Comparison of ENCODE assay signal across 18 cellular contexts in the genomic region with DNA sequence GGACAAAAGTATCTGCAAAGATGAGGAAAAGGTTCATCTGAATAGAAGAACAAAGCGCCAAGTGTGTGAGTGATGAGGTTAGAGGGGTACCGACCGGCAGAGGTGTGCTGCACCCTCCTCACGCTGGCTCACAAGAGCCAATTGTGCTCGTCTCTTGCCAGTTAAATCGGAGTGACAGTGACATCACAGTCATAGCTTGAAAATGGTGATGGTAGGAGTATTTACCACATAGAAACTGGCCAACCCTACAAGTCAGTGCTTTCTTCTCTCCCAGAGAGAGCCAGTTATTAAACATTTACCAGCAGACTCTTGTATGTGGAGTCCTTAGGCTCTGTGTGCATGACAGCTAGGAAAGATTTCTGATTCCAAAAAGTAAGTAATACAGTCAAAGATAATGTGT. TPM values are rescaled to one million over a fixed set of nuclear protein-coding genes. Genes with fewer than 3 reads are reported as not detected.
DNase-seq lines count a peak whose midpoint lies in the region; ATAC-seq, FAIRE-seq and TF ChIP-seq lines count a peak whose summit lies in the region.
"Had no signal": no experiment of that assay in that cellular context is flagged by ENCODE, and none has a peak within 500 bp of the region (broad histone marks: within the 10 kb centered on the region; RNA-seq: fewer than 3 reads in every experiment).

No MANE protein-coding gene starts in this region.

- in situ Hi-C loops in GM12878 (cut with MboI), result no loop called here

- RAD21 ChIA-PET in GM12878 (lab: Charles Lee; ENCODE audit: unreplicated experiment), result interaction anchor here (1.0 to 1.8 kb wide), 3 partner anchors 10 to 29 kb away, joined by 4 to 7 read pairs (median 5); no protein-coding TSS in a partner anchor

- TF ChIP-seq CTCF in GM12878 (IDR thresholded peaks at IDR 0.05 in 2 of 3, conservative IDR thresholded peaks at IDR 0.05 in 1 of 3; ENCODE audit: control insufficient read depth in 2 of 3, extremely low read depth in 1 of 3, insufficient read depth in 1 of 3, low read depth in 3 of 3, low read length in 3 of 3) (no peak), esophagus muscularis mucosa (IDR thresholded peaks at IDR 0.05) (no peak)

- CTCF ChIA-PET in GM12878 (lab: Yijun Ruan, JAX), result interaction anchor here (1.0 to 1.5 kb wide), 2 partner anchors 18 to 120 kb away, joined by 3 to 5 read pairs; no protein-coding TSS in a partner anchor

- no peak overlapping the region for H3K27ac ChIP-seq in GM12878 (ENCODE audit: control insufficient read depth, insufficient read depth)
- no peak overlapping the region for H3K27ac ChIP-seq in esophagus muscularis mucosa (replicated peaks in 1 of 4)
- H3K27ac ChIP-seq: BLaER1 treated with 17β-estradiol and CSF1 and Interleukin-3, amounts not matched to agents 10 nM and 100 nM; KMS-11; spleen had no signal

- no peak for TF ChIP-seq RAD21 in GM12878 (IDR thresholded peaks at IDR 0.05; ENCODE audit: insufficient read depth, low read depth, low read length)

- H3K4me1 ChIP-seq in GM12878 (ENCODE audit: control insufficient read depth, insufficient read depth, low read length) (no peaks in the 10 kb centered on the region), esophagus muscularis mucosa (no peaks in the 10 kb centered on the region)
- H3K4me1 ChIP-seq: BLaER1 treated with 17β-estradiol and CSF1 and Interleukin-3, amounts not matched to agents 10 nM and 100 nM; HAP-1 had no signal

- TF ChIP-seq EP300 in GM12878 (IDR thresholded peaks at IDR 0.05; ENCODE audit: borderline replicate concordance in 1 of 2, control insufficient read depth in 1 of 2, low read depth in 2 of 2, low read length in 2 of 2), result no peak
- TF ChIP-seq EP300 in esophagus muscularis mucosa (IDR thresholded peaks at IDR 0.05), result no peak

- H3K4me3 ChIP-seq in GM12878 (no peak overlapping the region), esophagus muscularis mucosa (no peak overlapping the region), H7 (ENCODE audit: insufficient read depth, low read depth, low read length) (no peak overlapping the region)
- H3K4me3 ChIP-seq: BLaER1 treated with 17β-estradiol and CSF1 and Interleukin-3, amounts not matched to agents 10 nM and 100 nM; HAP-1; spleen had no signal

- H2AFZ ChIP-seq in GM12878 (ENCODE audit: control insufficient read depth, low read depth, low read length), result no peak overlapping the region

- H3K9me3 ChIP-seq in GM12878 (replicated peaks; ENCODE audit: control insufficient read depth, insufficient read depth, low read length) (no peaks in the 10 kb centered on the region), esophagus muscularis mucosa (no peaks in the 10 kb centered on the region)
- H3K9me3 ChIP-seq: HAP-1, spleen had no signal

- BruUV-seq in GM12878 (replicated peaks; lab: Mats Ljungman, UMichigan), result no TSS peak

- SMC1A ChIA-PET in GM12878 (lab: Charles Lee; ENCODE audit: uncharacterized antibody, unreplicated experiment), result interaction anchor here (0.8 to 1.5 kb wide), 4 partner anchors 10 to 109 kb away, joined by 3 to 4 read pairs (median 3); no protein-coding TSS in a partner anchor

- intact Hi-C loops in GM12878 (cut with micrococcal nuclease; ENCODE audit: unreplicated experiment), result loop anchor here (10.0 kb wide), 1 partner anchor 217 kb away; the partner anchor contains the start of gene ING2
- intact Hi-C loops in esophagus muscularis mucosa (cut with DNase I), result no loop called here

- FAIRE-seq in GM12878 (lab: Jason Lieb, UNC), result no peak

- no peak overlapping the region for H3K9ac ChIP-seq in GM12878 (ENCODE audit: control insufficient read depth, insufficient read depth, low read length)
- H3K9ac ChIP-seq: BLaER1 treated with 17β-estradiol and CSF1 and Interleukin-3, amounts not matched to agents 10 nM and 100 nM; KMS-11 had no signal

- no peak for DNase-seq in GM12878 (ENCODE audit: low read depth, low spot score)
- no peak for DNase-seq in NCI-H82 treated with DMSO at 0.1 percent for 48 hours (lab: John Stamatoyannopoulos, UW; ENCODE audit: unreplicated experiment)
- DNase-seq in esophagus muscularis mucosa (ENCODE audit: extremely low spot score), result no peak
- DNase-seq in anterior cingulate cortex (lab: John Stamatoyannopoulos, UW), result no peak
- DNase-seq in H7, result no peak
- DNase-seq: activated naive CD4-positive, alpha-beta T cell treated with anti-CD3 and anti-CD28 coated beads, Interleukin-2, amount 50 U/mL, for 16 hours; NCI-H2081; spleen; T-helper 2 cell had no signal

- no peaks in the 10 kb centered on the region for H4K20me1 ChIP-seq in GM12878 (ENCODE audit: control insufficient read depth, insufficient read depth)
- H4K20me1 ChIP-seq: BLaER1 treated with 17β-estradiol and CSF1 and Interleukin-3, amounts not matched to agents 10 nM and 100 nM had no signal

- H3K36me3 ChIP-seq in GM12878 (ENCODE audit: control insufficient read depth in 2 of 2, insufficient read depth in 2 of 2, low read length in 1 of 2) (no peaks in the 10 kb centered on the region), esophagus muscularis mucosa (peaks cover 41 to 88% (median 77%) of the 10 kb centered on the region in 4 donors), H7 (replicated peaks; ENCODE audit: control insufficient read depth, insufficient read depth, low read length) (peaks cover 39% of the 10 kb centered on the region)

- TF ChIP-seq POLR2A in GM18526 (IDR thresholded peaks at IDR 0.05; ENCODE audit: extremely low read depth, insufficient read length), result peak; percentile 43
- no peak for TF ChIP-seq POLR2A in GM12878 (IDR thresholded peaks at IDR 0.05; ENCODE audit: low read depth, low read length)
- no peak for TF ChIP-seq POLR2A in esophagus muscularis mucosa (IDR thresholded peaks at IDR 0.05; ENCODE audit: low read depth)

- H3K27me3 ChIP-seq in GM12878 (replicated peaks in 1 of 2; ENCODE audit: control insufficient read depth in 2 of 2, insufficient read depth in 2 of 2, low read length in 1 of 2) (no peaks in the 10 kb centered on the region), esophagus muscularis mucosa (no peaks in the 10 kb centered on the region), H7 (ENCODE audit: control insufficient read depth, insufficient read depth, low read length) (no peaks in the 10 kb centered on the region; the same call in 1 of the 2 replicates)
- H3K27me3 ChIP-seq: BLaER1 treated with 17β-estradiol and CSF1 and Interleukin-3, amounts not matched to agents 10 nM and 100 nM; spleen had no signal

- H3K4me2 ChIP-seq in GM12878 (ENCODE audit: control insufficient read depth, insufficient read depth), result no peak overlapping the region
- H3K4me2 ChIP-seq: BLaER1 treated with 17β-estradiol and CSF1 and Interleukin-3, amounts not matched to agents 10 nM and 100 nM; KMS-11 had no signal

- WGBS in GM12878 (ENCODE audit: insufficient coverage, insufficient replicate concordance, low lambda C conversion rate, missing lambda C conversion rate), result 54% methylated on average over 6 of the region's 6 CpGs
- 96% methylated on average over 6 of the region's 6 CpGs for WGBS in esophagus muscularis mucosa

- ATAC-seq in GM21390 (IDR thresholded peaks at IDR 0.05; ENCODE audit: unreplicated experiment) (peak; percentile 72), HG03060 (IDR thresholded peaks at IDR 0.05; ENCODE audit: low read depth, unreplicated experiment) (peak; percentile 59), GM12878 (peak; percentile 81)

- no peaks in the 10 kb centered on the region for H3K79me2 ChIP-seq in GM12878 (ENCODE audit: control insufficient read depth, insufficient read depth, low read length)

- POLR2A ChIA-PET in GM12878 (lab: Charles Lee), result interaction anchor here (1.0 kb wide), 1 partner anchor 10 kb away, joined by 3 read pairs; no protein-coding TSS in a partner anchor

RNA-seq across cellular contexts. Expression of gene CLDN22, which starts 32.4 kb away (rescaled TPM):
- not detected in 2 replicates for total RNA-seq in GM12878 (2013; cell fraction: nucleolus; rRNA removed)
- total RNA-seq in GM12878 (2014; rRNA removed), result not detected in 2 replicates
- not detected in 2 replicates for total RNA-seq in GM12878 (2014; rRNA removed; fragmentation: Illumina TruSeq; extraction: Trizol)
- not detected in 2 replicates for total RNA-seq in GM12878 (2021)
- not detected for polyA plus RNA-seq in GM12878 (2011; ENCODE audit: low read depth)
- not detected in 2 replicates for polyA plus RNA-seq in GM12878 (2011; rRNA removed)
- polyA plus RNA-seq in GM12878 (2011; cell fraction: cytosol; rRNA removed), result not detected in 2 replicates
- not detected in 2 replicates for polyA plus RNA-seq in GM12878 (2011; cell fraction: nucleus; rRNA removed)
- not detected in 2 replicates for polyA plus RNA-seq in GM12878 (2012)
- not detected in 2 replicates for polyA plus RNA-seq in GM12878 (2014; fragmentation: Illumina TruSeq; extraction: Trizol)
- polyA plus RNA-seq in GM12878 (2014; fragmentation: Nextera tagmentation; extraction: Ambion mirVana), result not detected
- polyA plus RNA-seq in GM12878 (2014; rRNA removed), result not detected in 2 replicates
- not detected for polyA plus RNA-seq in GM12878 (2016; fragmentation: Nextera tagmentation; extraction: Ambion mirVana)
- polyA minus RNA-seq in GM12878 (2011; rRNA and poly(A)+ RNA removed), result not detected in 2 replicates
- not detected in 2 replicates for polyA minus RNA-seq in GM12878 (2011; cell fraction: cytosol; rRNA and poly(A)+ RNA removed)
- not detected in 2 replicates for polyA minus RNA-seq in GM12878 (2011; cell fraction: nucleus; rRNA and poly(A)+ RNA removed)
- not detected for total RNA-seq in esophagus muscularis mucosa
- not detected in 2 replicates for total RNA-seq in H7 (2014; rRNA removed; shearing (Covaris generic))
- total RNA-seq: cerebellum, myocyte, spleen, urinary bladder had no signal
- polyA plus RNA-seq: spleen, urinary bladder had no signal

RNA-seq across cellular contexts. Expression of gene CLDN24, which starts 34.5 kb away (rescaled TPM):
- total RNA-seq in GM12878 (2013; cell fraction: nucleolus; rRNA removed), result not detected in 2 replicates
- not detected in 2 replicates for total RNA-seq in GM12878 (2014; rRNA removed)
- total RNA-seq in GM12878 (2014; rRNA removed; fragmentation: Illumina TruSeq; extraction: Trizol), result not detected in 2 replicates
- total RNA-seq in GM12878 (2021), result not detected in 2 replicates
- polyA plus RNA-seq in GM12878 (2011; ENCODE audit: low read depth), result not detected
- not detected in 2 replicates for polyA plus RNA-seq in GM12878 (2011; rRNA removed)
- polyA plus RNA-seq in GM12878 (2011; cell fraction: cytosol; rRNA removed), result not detected in 2 replicates
- not detected in 2 replicates for polyA plus RNA-seq in GM12878 (2011; cell fraction: nucleus; rRNA removed)
- not detected in 2 replicates for polyA plus RNA-seq in GM12878 (2012)
- not detected in 2 replicates for polyA plus RNA-seq in GM12878 (2014; fragmentation: Illumina TruSeq; extraction: Trizol)
- polyA plus RNA-seq in GM12878 (2014; fragmentation: Nextera tagmentation; extraction: Ambion mirVana), result not detected
- not detected in 2 replicates for polyA plus RNA-seq in GM12878 (2014; rRNA removed)
- not detected for polyA plus RNA-seq in GM12878 (2016; fragmentation: Nextera tagmentation; extraction: Ambion mirVana)
- polyA minus RNA-seq in GM12878 (2011; rRNA and poly(A)+ RNA removed), result not detected in 2 replicates
- polyA minus RNA-seq in GM12878 (2011; cell fraction: cytosol; rRNA and poly(A)+ RNA removed), result not detected in 2 replicates
- not detected in 2 replicates for polyA minus RNA-seq in GM12878 (2011; cell fraction: nucleus; rRNA and poly(A)+ RNA removed)
- total RNA-seq in esophagus muscularis mucosa, result not detected
- total RNA-seq in H7 (2014; rRNA removed; shearing (Covaris generic)), result not detected in 2 replicates
- total RNA-seq: cerebellum, myocyte, spleen, urinary bladder had no signal
- polyA plus RNA-seq: spleen, urinary bladder had no signal
